In genomic region chr3:185332026-185332735, GRCh38 we compare ENCODE assay signal across 8 cellular contexts. TPM values are rescaled to one million over a fixed set of nuclear protein-coding genes. Genes with fewer than 3 reads are reported as not detected.
DNase-seq lines count a peak whose midpoint lies in the region; ATAC-seq and TF ChIP-seq lines count a peak whose summit lies in the region.

No MANE protein-coding gene starts in this region.

- no peak overlapping the region for H3K27ac ChIP-seq in vagina

- H3K4me3 Mint-ChIP-seq in Calu3 (ENCODE audit: low read depth, unreplicated experiment): peak overlapping the region; percentile 73
- no peak overlapping the region for H3K4me3 Mint-ChIP-seq in effector memory CD8-positive, alpha-beta T cell

- intact Hi-C loops in Calu3 (cut with micrococcal nuclease; ENCODE audit: unreplicated experiment): loop anchor here (1.0 to 5.0 kb wide), 2 partner anchors 14 to 90 kb away; no protein-coding TSS in a partner anchor
- intact Hi-C loops in vagina (cut with DNase I): no loop called here

- CTCF ChIA-PET in Calu3 (lab: Charles Lee): interaction anchor here (1.1 to 1.6 kb wide), 4 partner anchors 14 to 25 kb away, joined by 3 to 7 read pairs (median 4); no protein-coding TSS in a partner anchor

- H3K4me3 ChIP-seq in skeletal muscle cell (ENCODE audit: low read depth, low read length) (no peak overlapping the region), vagina (no peak overlapping the region)

- H3K27me3 ChIP-seq in vagina: no peaks in the 10 kb centered on the region

- H3K36me3 ChIP-seq in vagina: no peaks in the 10 kb centered on the region

- H3K27me3 Mint-ChIP-seq in Calu3 (ENCODE audit: unreplicated experiment): no peaks in the 10 kb centered on the region
- H3K27me3 Mint-ChIP-seq in effector memory CD8-positive, alpha-beta T cell: no peaks in the 10 kb centered on the region

- no peaks in the 10 kb centered on the region for H3K9me3 ChIP-seq in vagina

- H3K9me3 Mint-ChIP-seq in Calu3 (ENCODE audit: low read depth, unreplicated experiment): no peaks in the 10 kb centered on the region
- no peaks in the 10 kb centered on the region for H3K9me3 Mint-ChIP-seq in effector memory CD8-positive, alpha-beta T cell

- H3K4me1 ChIP-seq in vagina: no peaks in the 10 kb centered on the region

- BruUV-seq in Calu3 (replicated peaks; lab: Mats Ljungman, UMichigan): no TSS peak

- DNase-seq in Calu3: no peak
- peak; percentile 15 for DNase-seq in NCI-H446 treated with DMSO at 0.1 percent for 48 hours (lab: John Stamatoyannopoulos, UW)
- DNase-seq in effector memory CD8-positive, alpha-beta T cell: no peak
- peak; percentile 66 for DNase-seq in skeletal muscle cell (ENCODE audit: low read depth)
- DNase-seq in vagina (ENCODE audit: extremely low spot score in 2 of 2): no peak
- no peak for DNase-seq in T-helper 9 cell

- H3K27ac Mint-ChIP-seq in Calu3 (ENCODE audit: unreplicated experiment): peak overlapping the region; percentile 95
- H3K27ac Mint-ChIP-seq in effector memory CD8-positive, alpha-beta T cell: no peak overlapping the region

- TF ChIP-seq CTCF in Calu3 (IDR thresholded peaks at IDR 0.05; ENCODE audit: unreplicated experiment) (no peak), vagina (IDR thresholded peaks at IDR 0.05) (no peak)

- ATAC-seq in GM19328 (IDR thresholded peaks at IDR 0.05; ENCODE audit: unreplicated experiment) (peak; percentile 96), HG03196 (IDR thresholded peaks at IDR 0.05; ENCODE audit: unreplicated experiment) (peak; percentile 92)
- peak; percentile 29 for ATAC-seq in effector memory CD8-positive, alpha-beta T cell (replicated peaks)

- peaks cover 77% of the 10 kb centered on the region for H3K4me1 Mint-ChIP-seq in Calu3 (ENCODE audit: low read depth, unreplicated experiment)
- peaks cover 0 to 3% of the 10 kb centered on the region in 2 donors for H3K4me1 Mint-ChIP-seq in effector memory CD8-positive, alpha-beta T cell (ENCODE audit: low read depth in 2 of 2)

- no peak for TF ChIP-seq POLR2A in vagina (IDR thresholded peaks at IDR 0.05)

- H3K36me3 Mint-ChIP-seq in Calu3 (ENCODE audit: insufficient read depth, unreplicated experiment): peaks cover 82% of the 10 kb centered on the region
- peaks cover 3% of the 10 kb centered on the region for H3K36me3 Mint-ChIP-seq in effector memory CD8-positive, alpha-beta T cell (ENCODE audit: insufficient read depth)

RNA-seq across cellular contexts. Expression of gene MAP3K13, which starts 30.8 kb away (rescaled TPM):
- total RNA-seq in Calu3 (2022) (102 and 114 TPM in 2 replicates), vagina (8.3 TPM)

Comparison
In these comparisons a context has a peak if more than half of its experiments do, and no peak if none do; other contexts are left out.
1. DNase-seq: peak in NCI-H446 treated with DMSO at 0.1 percent for 48 hours (single experiment) and skeletal muscle cell (single experiment); none in Calu3 (single experiment), effector memory CD8-positive, alpha-beta T cell (0 of 3), vagina (0 of 2) and T-helper 9 cell (single experiment).
2. ATAC-seq: peak in every context shown above with its lines; median percentile 96 in GM19328; 92 in HG03196; 29 in effector memory CD8-positive, alpha-beta T cell.
3. RNA of gene MAP3K13, which starts 30.8 kb away (total RNA-seq): 102 to 114 TPM in Calu3; 8.3 TPM in vagina (single experiment); every median in the first group is over 10 times any median in the second.